ENCODE assay signal across 1 cellular context in genomic region chr3:111734652-111735051, GRCh38.
TF ChIP-seq lines count a peak whose summit lies in the region.

No MANE protein-coding gene starts in this region.

TF ChIP-seq in liver, 16 proteins besides CTCF, POLR2A, EP300 and RAD21 (continued from another document):
- TF ChIP-seq, protein P1, sequence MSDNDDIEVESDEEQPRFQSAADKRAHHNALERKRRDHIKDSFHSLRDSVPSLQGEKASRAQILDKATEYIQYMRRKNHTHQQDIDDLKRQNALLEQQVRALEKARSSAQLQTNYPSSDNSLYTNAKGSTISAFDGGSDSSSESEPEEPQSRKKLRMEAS (IDR thresholded peaks at IDR 0.05), result no peak
- TF ChIP-seq FOXA2 (IDR thresholded peaks at IDR 0.05) (no peak), YY1 (IDR thresholded peaks at IDR 0.05) (no peak), HNF4G (IDR thresholded peaks at IDR 0.05) (no peak), TAF1 (conservative IDR thresholded peaks at IDR 0.05) (no peak), JUND (IDR thresholded peaks at IDR 0.05) (no peak), NR2F2 (IDR thresholded peaks at IDR 0.05) (no peak), HNF4A (conservative IDR thresholded peaks at IDR 0.05) (no peak), FOXA1 (IDR thresholded peaks at IDR 0.05) (no peak), ATF3 (IDR thresholded peaks at IDR 0.05) (no peak), RXRA (IDR thresholded peaks at IDR 0.05) (no peak), REST (IDR thresholded peaks at IDR 0.05) (no peak)
- TF ChIP-seq, protein P2, sequence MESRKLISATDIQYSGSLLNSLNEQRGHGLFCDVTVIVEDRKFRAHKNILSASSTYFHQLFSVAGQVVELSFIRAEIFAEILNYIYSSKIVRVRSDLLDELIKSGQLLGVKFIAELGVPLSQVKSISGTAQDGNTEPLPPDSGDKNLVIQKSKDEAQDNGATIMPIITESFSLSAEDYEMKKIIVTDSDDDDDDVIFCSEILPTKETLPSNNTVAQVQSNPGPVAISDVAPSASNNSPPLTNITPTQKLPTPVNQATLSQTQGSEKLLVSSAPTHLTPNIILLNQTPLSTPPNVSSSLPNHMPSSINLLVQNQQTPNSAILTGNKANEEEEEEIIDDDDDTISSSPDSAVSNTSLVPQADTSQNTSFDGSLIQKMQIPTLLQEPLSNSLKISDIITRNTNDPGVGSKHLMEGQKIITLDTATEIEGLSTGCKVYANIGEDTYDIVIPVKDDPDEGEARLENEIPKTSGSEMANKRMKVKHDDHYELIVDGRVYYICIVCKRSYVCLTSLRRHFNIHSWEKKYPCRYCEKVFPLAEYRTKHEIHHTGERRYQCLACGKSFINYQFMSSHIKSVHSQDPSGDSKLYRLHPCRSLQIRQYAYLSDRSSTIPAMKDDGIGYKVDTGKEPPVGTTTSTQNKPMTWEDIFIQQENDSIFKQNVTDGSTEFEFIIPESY (IDR thresholded peaks at IDR 0.05), result no peak
